Comparison of ENCODE assay signal across 1 cellular context in genomic region chrX:153580700-153581386, GRCh38.
TF ChIP-seq lines count a peak whose summit lies in the region.

No MANE protein-coding gene starts in this region.

TF ChIP-seq in WTC11, 78 proteins besides CTCF, POLR2A, EP300 and RAD21 (continued from another document):
- no peak for TF ChIP-seq NFATC4 (CRISPR knock-in tag; IDR thresholded peaks at IDR 0.05)
- TF ChIP-seq HMGXB4 (CRISPR knock-in tag; IDR thresholded peaks at IDR 0.05), result no peak
- TF ChIP-seq KAT7 (CRISPR knock-in tag; IDR thresholded peaks at IDR 0.05; ENCODE audit: borderline replicate concordance), result no peak
- TF ChIP-seq NFE2L1 (CRISPR knock-in tag; IDR thresholded peaks at IDR 0.05), result no peak
- no peak for TF ChIP-seq FOXP1 (CRISPR knock-in tag; IDR thresholded peaks at IDR 0.05; ENCODE audit: borderline replicate concordance)
- no peak for TF ChIP-seq TEAD4 (CRISPR knock-in tag; IDR thresholded peaks at IDR 0.05)
- TF ChIP-seq ATF1 (CRISPR knock-in tag; IDR thresholded peaks at IDR 0.05), result no peak
- no peak for TF ChIP-seq ZNF532 (CRISPR knock-in tag; IDR thresholded peaks at IDR 0.05; ENCODE audit: borderline replicate concordance)
- TF ChIP-seq ZNF263 (CRISPR knock-in tag; IDR thresholded peaks at IDR 0.05; ENCODE audit: low read depth), result no peak
- no peak for TF ChIP-seq RORB (CRISPR knock-in tag; IDR thresholded peaks at IDR 0.05)
- TF ChIP-seq TP53 (CRISPR knock-in tag; IDR thresholded peaks at IDR 0.05), result no peak
